ENCODE assay signal across 1 cellular context in genomic region chr7:131147604-131148003, GRCh38.
TF ChIP-seq lines count a peak whose summit lies in the region.

No MANE protein-coding gene starts in this region.

TF ChIP-seq in A549, 52 proteins besides CTCF, POLR2A, EP300 and RAD21 (continued from another document):
- TF ChIP-seq KDM1A (IDR thresholded peaks at IDR 0.05; ENCODE audit: low read depth), result no peak
- TF ChIP-seq HEYL (CRISPR knock-in tag; IDR thresholded peaks at IDR 0.05), result no peak
- no peak for TF ChIP-seq RNF2 (IDR thresholded peaks at IDR 0.05; ENCODE audit: borderline replicate concordance, low read depth)
